ENCODE assay signal across 10 cellular contexts in the genomic region with DNA sequence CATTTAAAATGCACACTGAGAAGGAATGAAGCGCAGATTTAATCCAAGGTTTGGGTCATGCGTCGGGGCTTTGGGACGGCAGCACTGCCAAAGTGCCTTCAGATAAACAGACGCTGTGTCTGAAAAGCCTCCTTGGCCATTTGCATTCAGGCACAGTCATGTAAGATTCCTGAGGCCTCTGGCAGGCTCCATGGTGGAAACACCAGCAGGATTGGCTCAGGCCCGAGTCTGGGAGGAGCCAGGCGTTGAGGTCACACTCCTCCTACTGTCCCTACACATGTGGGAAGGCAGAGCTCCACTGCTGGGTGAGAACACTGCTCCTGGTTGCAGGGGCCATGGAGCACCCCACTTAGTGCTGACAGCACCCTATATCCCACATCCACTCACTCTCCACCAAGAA.
DNase-seq lines count a peak whose midpoint lies in the region; ATAC-seq and TF ChIP-seq lines count a peak whose summit lies in the region.
"Had no signal": no experiment of that assay in that cellular context is flagged by ENCODE, and none has a peak within 500 bp of the region (broad histone marks: within the 10 kb centered on the region; RNA-seq: fewer than 3 reads in every experiment).

No MANE protein-coding gene starts in this region.

- H3K4me3 ChIP-seq in right lobe of liver: no peak overlapping the region
- no peak overlapping the region for H3K4me3 ChIP-seq in effector memory CD4-positive, alpha-beta T cell (ENCODE audit: insufficient read depth, low read depth, low read length, poor library complexity, severe bottlenecking)

- H3K27me3 ChIP-seq in right lobe of liver: no peaks in the 10 kb centered on the region
- H3K27me3 ChIP-seq in effector memory CD4-positive, alpha-beta T cell (replicated peaks; ENCODE audit: control insufficient read depth, insufficient read depth, low read length, poor library complexity, severe bottlenecking): no peaks in the 10 kb centered on the region

- TF ChIP-seq POLR2A in right lobe of liver (IDR thresholded peaks at IDR 0.05): no peak

- intact Hi-C loops in right lobe of liver (cut with DNase I): no loop called here

- no peak overlapping the region for H3K27ac ChIP-seq in right lobe of liver
- H3K27ac ChIP-seq in effector memory CD4-positive, alpha-beta T cell (ENCODE audit: insufficient read depth, low read length, poor library complexity, severe bottlenecking): no peak overlapping the region

- 77% methylated on average over 5 of the region's 7 CpGs for WGBS in right lobe of liver (ENCODE audit: insufficient coverage, low coverage, low lambda C conversion rate, missing lambda C conversion rate)

- ATAC-seq in esophagus mucosa (peak; percentile 41), right lobe of liver (peak in 3 of 4 donors; percentile 35 to 48 (median 47))

- no peak for TF ChIP-seq CTCF in right lobe of liver (IDR thresholded peaks at IDR 0.05)

- H3K9me3 ChIP-seq in right lobe of liver: no peaks in the 10 kb centered on the region
- no peaks in the 10 kb centered on the region for H3K9me3 ChIP-seq in effector memory CD4-positive, alpha-beta T cell (ENCODE audit: control insufficient read depth, low read length)

- H3K36me3 ChIP-seq in right lobe of liver: no peaks in the 10 kb centered on the region
- no peaks in the 10 kb centered on the region for H3K36me3 ChIP-seq in effector memory CD4-positive, alpha-beta T cell (ENCODE audit: control insufficient read depth, insufficient read depth, low read length)

- DNase-seq in HCEC 1CT (peak; percentile 64), right lobe of liver (peak in 1 of 3 donors; percentile 48), stromal cell of bone marrow (ENCODE audit: low read depth) (peak; percentile 44), cerebellar cortex (ENCODE audit: low spot score) (no peak), NCI-H2171 treated with DMSO at 0.1 percent for 48 hours (lab: John Stamatoyannopoulos, UW) (no peak), NCI-H748 (lab: John Stamatoyannopoulos, UW; ENCODE audit: unreplicated experiment) (no peak)
- DNase-seq in effector memory CD4-positive, alpha-beta T cell: no peak
- DNase-seq: NCI-H526, T-helper 1 cell had no signal

- no peaks in the 10 kb centered on the region for H3K4me1 ChIP-seq in right lobe of liver
- no peaks in the 10 kb centered on the region for H3K4me1 ChIP-seq in effector memory CD4-positive, alpha-beta T cell (ENCODE audit: control insufficient read depth, insufficient read depth, low read length, poor library complexity, severe bottlenecking)

Comparison
In these comparisons a context has a peak if more than half of its experiments do, and no peak if none do; other contexts are left out.
1. DNase-seq: peak in HCEC 1CT (single experiment) and stromal cell of bone marrow (single experiment); none in effector memory CD4-positive, alpha-beta T cell (0 of 3), cerebellar cortex (single experiment), NCI-H2171 treated with DMSO at 0.1 percent for 48 hours (single experiment) and NCI-H748 (single experiment).